1 cellular context compared by ENCODE assay signal in genomic region chr1:179002552-179003345, GRCh38.
TF ChIP-seq lines count a peak whose summit lies in the region.

No MANE protein-coding gene starts in this region.

TF ChIP-seq in GM23338, 12 proteins besides CTCF, POLR2A, EP300 and RAD21 (continued from another document):
- no peak for TF ChIP-seq REST (IDR thresholded peaks at IDR 0.05; ENCODE audit: unreplicated experiment)
- no peak for TF ChIP-seq EZH2 (IDR thresholded peaks at IDR 0.05; ENCODE audit: low read depth, unreplicated experiment)
- TF ChIP-seq ZNF114 (CRISPR knock-in tag; IDR thresholded peaks at IDR 0.05) = no peak
- no peak for TF ChIP-seq STAT1 (IDR thresholded peaks at IDR 0.05; ENCODE audit: unreplicated experiment)
- no peak for TF ChIP-seq NANOG (IDR thresholded peaks at IDR 0.05; ENCODE audit: borderline replicate concordance)
- TF ChIP-seq ZNF331 (CRISPR knock-in tag; IDR thresholded peaks at IDR 0.05; ENCODE audit: low read depth) = no peak
